Comparison of ENCODE assay signal across 1 cellular context in genomic region chr3:52054689-52055511, GRCh38.
TF ChIP-seq lines count a peak whose summit lies in the region.

No MANE protein-coding gene starts in this region.

TF ChIP-seq in GM12878, 131 proteins besides CTCF, POLR2A, EP300 and RAD21:
- TF ChIP-seq GATAD2B (conservative IDR thresholded peaks at IDR 0.05; ENCODE audit: low read depth) (no peak), IKZF1 (conservative IDR thresholded peaks at IDR 0.05) (peak; percentile 51), SIN3A (IDR thresholded peaks at IDR 0.05; ENCODE audit: low read depth, low read length) (no peak), SMARCA5 (IDR thresholded peaks at IDR 0.05) (peak; percentile 41; the same call in 1 of the 2 replicates), FOXM1 (IDR thresholded peaks at IDR 0.05; ENCODE audit: low read depth, low read length) (no peak), KLF5 (IDR thresholded peaks at IDR 0.05; ENCODE audit: partially characterized antibody) (no peak), MTA3 (IDR thresholded peaks at IDR 0.05; ENCODE audit: borderline replicate concordance, low read length) (no peak), ZBTB40 (IDR thresholded peaks at IDR 0.05; ENCODE audit: borderline replicate concordance) (no peak), IKZF2 (IDR thresholded peaks at IDR 0.05) (peak in 1 of 2 experiments; percentile 18; a peak in 1 of 4 replicates), YY1 (IDR thresholded peaks at IDR 0.05; ENCODE audit: low read depth, low read length) (0 out of 2 replicates have a peak, but pooled peaks have one; percentile 68), FOS (IDR thresholded peaks at IDR 0.05; ENCODE audit: borderline replicate concordance, extremely low read depth, insufficient read length) (no peak)
- TF ChIP-seq, protein P1, sequence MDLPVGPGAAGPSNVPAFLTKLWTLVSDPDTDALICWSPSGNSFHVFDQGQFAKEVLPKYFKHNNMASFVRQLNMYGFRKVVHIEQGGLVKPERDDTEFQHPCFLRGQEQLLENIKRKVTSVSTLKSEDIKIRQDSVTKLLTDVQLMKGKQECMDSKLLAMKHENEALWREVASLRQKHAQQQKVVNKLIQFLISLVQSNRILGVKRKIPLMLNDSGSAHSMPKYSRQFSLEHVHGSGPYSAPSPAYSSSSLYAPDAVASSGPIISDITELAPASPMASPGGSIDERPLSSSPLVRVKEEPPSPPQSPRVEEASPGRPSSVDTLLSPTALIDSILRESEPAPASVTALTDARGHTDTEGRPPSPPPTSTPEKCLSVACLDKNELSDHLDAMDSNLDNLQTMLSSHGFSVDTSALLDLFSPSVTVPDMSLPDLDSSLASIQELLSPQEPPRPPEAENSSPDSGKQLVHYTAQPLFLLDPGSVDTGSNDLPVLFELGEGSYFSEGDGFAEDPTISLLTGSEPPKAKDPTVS (IDR thresholded peaks at IDR 0.05; ENCODE audit: low read depth, low read length) = no peak
